9 cellular contexts compared by ENCODE assay signal in genomic region chr11:64971421-64972233, GRCh38. TPM values are rescaled to one million over a fixed set of nuclear protein-coding genes. Genes with fewer than 3 reads are reported as not detected.
DNase-seq lines count a peak whose midpoint lies in the region; ATAC-seq and TF ChIP-seq lines count a peak whose summit lies in the region.
"Had no signal": no experiment of that assay in that cellular context is flagged by ENCODE, and none has a peak within 500 bp of the region (broad histone marks: within the 10 kb centered on the region; RNA-seq: fewer than 3 reads in every experiment).

TSS of gene MAJIN (minus strand) at chr11:64972108. CDS start at chr11:64959405, 12,703 bp downstream.

- H3K4me1 Mint-ChIP-seq in CD8-positive, alpha-beta memory T cell = peaks cover 3 to 14% (median 9%) of the 10 kb centered on the region in 3 donors
- H3K4me1 Mint-ChIP-seq: nephron had no signal

- peak; percentile 63 to 89 (median 82) for DNase-seq in CD8-positive, alpha-beta memory T cell
- peak; percentile 72 to 86 (median 77) for DNase-seq in T-helper 2 cell
- peak in 53 of 58 donors; percentile 3 to 75 (median 37) for DNase-seq in anterior cingulate cortex (lab: John Stamatoyannopoulos, UW)
- DNase-seq in right cardiac atrium = peak; percentile 88 to 97 (median 95)
- DNase-seq in gastrocnemius medialis = peak; percentile 58 to 76
- DNase-seq in aorta = peak; percentile 90 to 96
- DNase-seq in HCEC 1CT = no peak

- H3K36me3 ChIP-seq in CD8-positive, alpha-beta memory T cell (ENCODE audit: insufficient read depth, low read length) = no peaks in the 10 kb centered on the region
- H3K36me3 ChIP-seq in gastrocnemius medialis = no peaks in the 10 kb centered on the region
- H3K36me3 ChIP-seq in aorta (ENCODE audit: control insufficient read depth in 1 of 2, insufficient read depth in 2 of 2, low read length in 1 of 2) = no peaks in the 10 kb centered on the region

- intact Hi-C loops in right cardiac atrium (cut with DNase I) (no loop called here), gastrocnemius medialis (cut with DNase I; ENCODE audit: low total_unique reads) (no loop called here), aorta (cut with DNase I) (no loop called here)

- CTCF ChIA-PET in CD8-positive, alpha-beta memory T cell (lab: Charles Lee) = no interaction called here

- peaks cover 0 to 2% (median 0%) of the 10 kb centered on the region in 3 donors for H3K36me3 Mint-ChIP-seq in CD8-positive, alpha-beta memory T cell

- H3K9me3 Mint-ChIP-seq in CD8-positive, alpha-beta memory T cell = no peaks in the 10 kb centered on the region
- H3K9me3 Mint-ChIP-seq: nephron had no signal

- no peaks in the 10 kb centered on the region for H3K27me3 ChIP-seq in CD8-positive, alpha-beta memory T cell (ENCODE audit: insufficient read depth, low read length, poor library complexity, severe bottlenecking)
- H3K27me3 ChIP-seq in right cardiac atrium (ENCODE audit: control insufficient read depth, insufficient read depth) (no peaks in the 10 kb centered on the region), gastrocnemius medialis (no peaks in the 10 kb centered on the region), aorta (ENCODE audit: control insufficient read depth in 1 of 2, insufficient read depth in 2 of 2, low read length in 1 of 2) (no peaks in the 10 kb centered on the region)

- H3K4me3 Mint-ChIP-seq in CD8-positive, alpha-beta memory T cell = peak within 1 kb of the TSS; percentile 36 to 76 (median 69)
- H3K4me3 Mint-ChIP-seq: nephron had no signal

- ATAC-seq in right cardiac atrium (peak; percentile 84 to 85), gastrocnemius medialis (peak; percentile 90 to 92), aorta (ENCODE audit: low FRiP score) (peak; percentile 91), HG02870 (IDR thresholded peaks at IDR 0.05; ENCODE audit: unreplicated experiment) (no peak)

- peaks cover 5 to 7% of the 10 kb centered on the region in 2 donors for H3K27me3 Mint-ChIP-seq in CD8-positive, alpha-beta memory T cell

- peak within 1 kb of the TSS in 3 of 8 donors; percentile 50 to 66 (median 64) for H3K27ac Mint-ChIP-seq in CD8-positive, alpha-beta memory T cell
- H3K27ac Mint-ChIP-seq: nephron had no signal

- TF ChIP-seq POLR2A in gastrocnemius medialis (IDR thresholded peaks at IDR 0.05) = no peak

- POLR2A ChIA-PET in CD8-positive, alpha-beta memory T cell (lab: Charles Lee) = no interaction called here

- in situ Hi-C loops in gastrocnemius medialis (cut with MboI; ENCODE audit: low sequenced_read_pairs in 4 of 4) = no loop called here

- H3K27ac ChIP-seq in CD8-positive, alpha-beta memory T cell (ENCODE audit: low read depth, low read length) = no peak within 1 kb of the TSS
- H3K27ac ChIP-seq in right cardiac atrium (ENCODE audit: low read length) (peak within 1 kb of the TSS; percentile 36), gastrocnemius medialis (peak within 1 kb of the TSS in 2 of 4 donors; percentile 13 to 48), aorta (ENCODE audit: low read depth in 1 of 2, low read length in 2 of 2) (no peak within 1 kb of the TSS)

- no peaks in the 10 kb centered on the region for H3K9me3 ChIP-seq in CD8-positive, alpha-beta memory T cell (ENCODE audit: low read length)
- H3K9me3 ChIP-seq in right cardiac atrium (ENCODE audit: control insufficient read depth, low read length) = no peaks in the 10 kb centered on the region
- H3K9me3 ChIP-seq in gastrocnemius medialis = no peaks in the 10 kb centered on the region
- no peaks in the 10 kb centered on the region for H3K9me3 ChIP-seq in aorta (ENCODE audit: control insufficient read depth, low read length)

- peaks cover 5% of the 10 kb centered on the region for H3K4me1 ChIP-seq in CD8-positive, alpha-beta memory T cell (ENCODE audit: insufficient read depth, low read length)
- H3K4me1 ChIP-seq in right cardiac atrium (ENCODE audit: control insufficient read depth, insufficient read depth, low read length) (peaks cover 3% of the 10 kb centered on the region), gastrocnemius medialis (peaks cover 0 to 11% of the 10 kb centered on the region in 2 donors), aorta (ENCODE audit: control insufficient read depth in 1 of 2, insufficient read depth in 2 of 2, low read length in 2 of 2) (no peaks in the 10 kb centered on the region)

- TF ChIP-seq CTCF in gastrocnemius medialis (IDR thresholded peaks at IDR 0.05 in 4 of 5, conservative IDR thresholded peaks at IDR 0.05 in 1 of 5) = no peak

- 14% methylated on average over 69 of the region's 69 CpGs for WGBS in right cardiac atrium
- WGBS in aorta, 2 donors = 13 to 18% methylated on average over 66 to 69 of the region's 69 CpGs

- H3K4me3 ChIP-seq in CD8-positive, alpha-beta memory T cell (ENCODE audit: low read length) = peak within 1 kb of the TSS; percentile 30
- H3K4me3 ChIP-seq in right cardiac atrium (ENCODE audit: low read length) (peak within 1 kb of the TSS; percentile 37), gastrocnemius medialis (peak within 1 kb of the TSS; percentile 46 to 54 (median 52)), aorta (ENCODE audit: low read length in 2 of 2) (no peak within 1 kb of the TSS)

RNA-seq across cellular contexts. Expression of gene MAJIN, which starts in this region (rescaled TPM):
- total RNA-seq in CD8-positive, alpha-beta memory T cell = not detected
- not detected for polyA plus RNA-seq in CD8-positive, alpha-beta memory T cell
- total RNA-seq in right cardiac atrium (not detected), gastrocnemius medialis (not detected), aorta (not detected)
- polyA plus RNA-seq in right cardiac atrium (not detected), aorta (not detected)

Comparison
In these comparisons a context has a peak if more than half of its experiments do, and no peak if none do; other contexts are left out.
1. Peak in DNase-seq and H3K4me3 ChIP-seq in CD8-positive, alpha-beta memory T cell; RNA of the gene not detected or under 1 TPM.
2. Peak in DNase-seq, ATAC-seq, H3K4me3 ChIP-seq and H3K27ac ChIP-seq in right cardiac atrium; RNA of the gene not detected or under 1 TPM.
3. Peak in DNase-seq, ATAC-seq and H3K4me3 ChIP-seq in gastrocnemius medialis; RNA of the gene not detected or under 1 TPM.
4. Peak in DNase-seq and ATAC-seq in aorta; RNA of the gene not detected or under 1 TPM.